ENCODE assay signal across 8 cellular contexts in the genomic region with DNA sequence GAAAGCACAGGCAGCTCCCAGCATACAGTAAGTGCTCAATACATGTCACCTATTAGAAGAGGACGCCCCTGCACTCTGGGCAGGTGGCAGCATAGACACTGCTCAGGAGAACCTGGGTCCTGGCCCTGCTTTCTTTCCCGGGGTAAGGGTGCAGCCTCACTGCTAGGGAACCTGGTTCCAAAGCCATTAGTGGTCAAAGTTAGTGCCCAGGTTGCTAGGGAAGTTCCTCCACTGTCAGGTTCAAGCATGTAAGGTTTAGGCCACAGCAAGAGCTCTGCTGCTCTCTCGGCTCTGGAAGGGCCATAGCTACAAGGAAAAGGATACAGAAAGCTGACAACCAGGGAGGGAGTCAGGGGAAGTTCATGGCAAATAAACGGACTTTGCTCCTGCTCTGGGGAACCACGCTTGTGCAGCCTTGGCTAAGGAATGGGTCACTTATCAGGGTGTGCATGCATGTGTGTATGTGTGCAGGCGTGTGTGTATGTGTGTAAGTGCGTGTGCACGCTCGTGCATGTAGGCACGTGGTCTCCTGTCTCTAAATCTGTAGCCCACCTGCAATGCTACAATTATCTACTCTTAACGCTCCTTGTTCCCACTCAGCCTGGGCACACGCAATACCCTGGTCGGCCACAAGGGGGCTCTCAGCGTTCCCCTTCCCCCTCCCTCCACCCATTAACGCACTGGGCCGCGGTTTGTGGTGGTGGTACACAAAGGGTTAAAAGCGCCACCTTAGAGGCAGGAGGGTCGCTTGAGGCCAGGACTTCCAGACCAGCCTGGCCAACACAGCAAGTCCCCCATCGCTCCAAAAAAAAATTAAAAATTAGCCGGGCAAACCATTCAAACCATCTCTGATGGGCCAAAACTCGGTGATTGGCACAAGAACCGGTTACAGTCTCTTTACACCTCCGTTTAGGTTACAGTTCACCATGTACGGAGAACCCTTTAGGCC. TPM values are rescaled to one million over a fixed set of nuclear protein-coding genes. Genes with fewer than 3 reads are reported as not detected.
DNase-seq lines count a peak whose midpoint lies in the region; ATAC-seq and TF ChIP-seq lines count a peak whose summit lies in the region.

No MANE protein-coding gene starts in this region.

- H3K4me3 Mint-ChIP-seq in stimulated activated naive B cell treated with anti-CD40 and anti-IgM and Interleukin-4, amounts not matched to agents 10 μg/mL and 1 μg/mL and 100 μg/mL, for 72 hours: peak overlapping the region in 1 of 2 donors; percentile 56

- H3K27me3 Mint-ChIP-seq in stimulated activated naive B cell treated with anti-CD40 and anti-IgM and Interleukin-4, amounts not matched to agents 10 μg/mL and 1 μg/mL and 100 μg/mL, for 72 hours: no peaks in the 10 kb centered on the region

- peak; percentile 98 for TF ChIP-seq CTCF in epithelial cell of esophagus (IDR thresholded peaks at IDR 0.05; ENCODE audit: insufficient read depth, low read depth, low read length, missing control alignments)

- peak; percentile 16 for DNase-seq in NK-92 treated with Interleukin-12 subunit alpha and Interleukin-12 subunit beta, amount 100 ng/mL, for 24 hours (lab: John Stamatoyannopoulos, UW)
- DNase-seq in NK-92 (lab: John Stamatoyannopoulos, UW; ENCODE audit: unreplicated experiment) (no peak), NCI-H526 (lab: John Stamatoyannopoulos, UW) (peak; percentile 12 to 61), epithelial cell of esophagus (ENCODE audit: low read depth) (peak; percentile 39), myocyte (ENCODE audit: low read depth) (peak; percentile 40)
- DNase-seq in activated CD8-positive, alpha-beta memory T cell treated with anti-CD3 and anti-CD28 coated beads for 48 hours (ENCODE audit: low read depth in 2 of 3, low spot score in 2 of 3): peak; percentile 38 to 75 (median 64)
- DNase-seq in stimulated activated naive B cell treated with anti-CD40 and anti-IgM and Interleukin-4, amounts not matched to agents 10 μg/mL and 1 μg/mL and 100 μg/mL, for 72 hours: peak; percentile 47

- H3K4me1 Mint-ChIP-seq in stimulated activated naive B cell treated with anti-CD40 and anti-IgM and Interleukin-4, amounts not matched to agents 10 μg/mL and 1 μg/mL and 100 μg/mL, for 72 hours: peaks cover 10 to 11% of the 10 kb centered on the region in 2 donors

- peak; percentile 86 for ATAC-seq in stimulated activated naive B cell treated with anti-CD40 and anti-IgM and Interleukin-4, amounts not matched to agents 10 μg/mL and 1 μg/mL and 100 μg/mL, for 72 hours (replicated peaks)
- ATAC-seq in GM21423 (IDR thresholded peaks at IDR 0.05; ENCODE audit: unreplicated experiment): no peak

- no peak overlapping the region for H3K4me3 ChIP-seq in epithelial cell of esophagus (ENCODE audit: low read length)

- peaks cover 3 to 4% of the 10 kb centered on the region in 2 donors for H3K36me3 Mint-ChIP-seq in stimulated activated naive B cell treated with anti-CD40 and anti-IgM and Interleukin-4, amounts not matched to agents 10 μg/mL and 1 μg/mL and 100 μg/mL, for 72 hours

- peaks cover 0 to 3% of the 10 kb centered on the region in 2 donors for H3K9me3 Mint-ChIP-seq in stimulated activated naive B cell treated with anti-CD40 and anti-IgM and Interleukin-4, amounts not matched to agents 10 μg/mL and 1 μg/mL and 100 μg/mL, for 72 hours

- peak overlapping the region; percentile 69 for H3K27ac Mint-ChIP-seq in stimulated activated naive B cell treated with anti-CD40 and anti-IgM and Interleukin-4, amounts not matched to agents 10 μg/mL and 1 μg/mL and 100 μg/mL, for 72 hours

RNA-seq across cellular contexts. Expression of a gene that starts 48.5 kb away (rescaled TPM):
- total RNA-seq in myocyte: 4.3 and 7.2 TPM in 2 replicates
- polyA plus RNA-seq in myocyte (2012): 3.6 TPM
